In the genomic region with DNA sequence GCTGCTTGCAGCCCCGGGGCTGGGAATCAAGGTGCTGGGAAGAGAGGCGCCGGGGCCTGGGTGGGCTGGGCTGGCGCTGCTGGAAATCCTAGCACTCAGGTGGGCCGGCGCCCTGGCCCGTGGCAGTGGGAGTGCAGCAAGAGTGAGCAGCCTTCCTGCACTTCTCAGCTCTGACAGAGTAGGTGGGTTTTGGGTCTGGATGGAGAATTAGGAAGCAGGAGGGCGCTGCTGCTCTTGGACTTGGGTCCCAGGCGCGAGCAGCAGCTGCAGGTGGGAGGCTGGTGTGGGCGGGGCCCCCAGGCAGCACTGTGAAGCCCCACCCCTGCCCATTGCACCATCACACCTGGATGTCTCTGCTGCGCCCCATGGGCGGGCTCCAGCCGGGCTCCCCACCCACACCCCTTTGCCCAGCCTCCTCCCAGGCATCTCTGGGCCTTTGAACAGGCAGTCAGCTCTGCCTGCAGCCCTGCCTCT, we compare ENCODE assay signal across 1 cellular context.
A peak's percentile ranks its signal among the peaks of the same experiment; 100 is the strongest.
TF ChIP-seq lines count a peak whose summit lies in the region.

No MANE protein-coding gene starts in this region.

TF ChIP-seq in K562, 482 proteins besides CTCF, POLR2A, EP300 and RAD21:
- no peak for TF ChIP-seq AFF4 (CRISPR knock-in tag; IDR thresholded peaks at IDR 0.05)
- no peak for TF ChIP-seq TAF7 (tag; IDR thresholded peaks at IDR 0.05)
- no peak for TF ChIP-seq HNRNPUL1 (IDR thresholded peaks at IDR 0.05; ENCODE audit: low read length)
- no peak for TF ChIP-seq ERF (CRISPR knock-in tag; IDR thresholded peaks at IDR 0.05)
- TF ChIP-seq CEBPG (CRISPR knock-in tag; IDR thresholded peaks at IDR 0.05) = no peak
- TF ChIP-seq CEBPG (tag; conservative IDR thresholded peaks at IDR 0.05 in 1 of 2, IDR thresholded peaks at IDR 0.05 in 1 of 2) = no peak
- no peak for TF ChIP-seq RB1 (IDR thresholded peaks at IDR 0.05; ENCODE audit: low read depth)
- TF ChIP-seq CEBPB (tag; IDR thresholded peaks at IDR 0.05) = 0 out of 2 replicates have a peak, but pooled peaks have one; percentile 10
- no peak for TF ChIP-seq CSDE1 (IDR thresholded peaks at IDR 0.05)
- TF ChIP-seq SREBF2 (CRISPR knock-in tag; IDR thresholded peaks at IDR 0.05) = no peak
- no peak for TF ChIP-seq CBX8 (IDR thresholded peaks at IDR 0.05; ENCODE audit: borderline replicate concordance, extremely low read depth, low read depth, low read length, poor library complexity, severe bottlenecking)
- TF ChIP-seq RBFOX2 (IDR thresholded peaks at IDR 0.05; ENCODE audit: low read depth, low read length) = 0 out of 2 replicates have a peak, but pooled peaks have one; percentile 31
- TF ChIP-seq NFRKB (IDR thresholded peaks at IDR 0.05; ENCODE audit: low read depth) = no peak
- no peak for TF ChIP-seq ZNF146 (CRISPR knock-in tag; IDR thresholded peaks at IDR 0.05; ENCODE audit: unreplicated experiment)
- TF ChIP-seq, protein P1, sequence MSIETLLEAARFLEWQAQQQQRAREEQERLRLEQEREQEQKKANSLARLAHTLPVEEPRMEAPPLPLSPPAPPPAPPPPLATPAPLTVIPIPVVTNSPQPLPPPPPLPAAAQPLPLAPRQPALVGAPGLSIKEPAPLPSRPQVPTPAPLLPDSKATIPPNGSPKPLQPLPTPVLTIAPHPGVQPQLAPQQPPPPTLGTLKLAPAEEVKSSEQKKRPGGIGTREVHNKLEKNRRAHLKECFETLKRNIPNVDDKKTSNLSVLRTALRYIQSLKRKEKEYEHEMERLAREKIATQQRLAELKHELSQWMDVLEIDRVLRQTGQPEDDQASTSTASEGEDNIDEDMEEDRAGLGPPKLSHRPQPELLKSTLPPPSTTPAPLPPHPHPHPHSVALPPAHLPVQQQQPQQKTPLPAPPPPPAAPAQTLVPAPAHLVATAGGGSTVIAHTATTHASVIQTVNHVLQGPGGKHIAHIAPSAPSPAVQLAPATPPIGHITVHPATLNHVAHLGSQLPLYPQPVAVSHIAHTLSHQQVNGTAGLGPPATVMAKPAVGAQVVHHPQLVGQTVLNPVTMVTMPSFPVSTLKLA (conservative IDR thresholded peaks at IDR 0.05) = no peak
- TF ChIP-seq ZNF407 (IDR thresholded peaks at IDR 0.05; ENCODE audit: low read depth) = no peak
- no peak for TF ChIP-seq DIDO1 (tag; IDR thresholded peaks at IDR 0.05; ENCODE audit: low read depth)
- no peak for TF ChIP-seq BRD4 (IDR thresholded peaks at IDR 0.05)
- peak; percentile 65 for TF ChIP-seq ZBTB33 (CRISPR knock-in tag; IDR thresholded peaks at IDR 0.05)
- no peak for TF ChIP-seq YY1 (IDR thresholded peaks at IDR 0.05; ENCODE audit: borderline replicate concordance in 1 of 3, control insufficient read depth in 1 of 3, extremely low read depth in 1 of 3, insufficient read depth in 3 of 3, insufficient read length in 1 of 3, insufficient replicate concordance in 2 of 3, low read depth in 1 of 3, low read length in 2 of 3)
- no peak for TF ChIP-seq MIER1 (IDR thresholded peaks at IDR 0.05; ENCODE audit: low read depth)
- TF ChIP-seq ETV5 (CRISPR knock-in tag; IDR thresholded peaks at IDR 0.05; ENCODE audit: low read depth) = no peak
- no peak for TF ChIP-seq NFATC3 (IDR thresholded peaks at IDR 0.05)
- TF ChIP-seq EZH2 (IDR thresholded peaks at IDR 0.05; ENCODE audit: borderline replicate concordance, low read depth, low read length) = no peak
- TF ChIP-seq ZNF274 (IDR thresholded peaks at IDR 0.05; ENCODE audit: borderline replicate concordance, low read depth, low read length) = no peak
- no peak for TF ChIP-seq ARID4B (CRISPR knock-in tag; IDR thresholded peaks at IDR 0.05)
